Comparison of ENCODE assay signal across 9 cellular contexts in the genomic region with DNA sequence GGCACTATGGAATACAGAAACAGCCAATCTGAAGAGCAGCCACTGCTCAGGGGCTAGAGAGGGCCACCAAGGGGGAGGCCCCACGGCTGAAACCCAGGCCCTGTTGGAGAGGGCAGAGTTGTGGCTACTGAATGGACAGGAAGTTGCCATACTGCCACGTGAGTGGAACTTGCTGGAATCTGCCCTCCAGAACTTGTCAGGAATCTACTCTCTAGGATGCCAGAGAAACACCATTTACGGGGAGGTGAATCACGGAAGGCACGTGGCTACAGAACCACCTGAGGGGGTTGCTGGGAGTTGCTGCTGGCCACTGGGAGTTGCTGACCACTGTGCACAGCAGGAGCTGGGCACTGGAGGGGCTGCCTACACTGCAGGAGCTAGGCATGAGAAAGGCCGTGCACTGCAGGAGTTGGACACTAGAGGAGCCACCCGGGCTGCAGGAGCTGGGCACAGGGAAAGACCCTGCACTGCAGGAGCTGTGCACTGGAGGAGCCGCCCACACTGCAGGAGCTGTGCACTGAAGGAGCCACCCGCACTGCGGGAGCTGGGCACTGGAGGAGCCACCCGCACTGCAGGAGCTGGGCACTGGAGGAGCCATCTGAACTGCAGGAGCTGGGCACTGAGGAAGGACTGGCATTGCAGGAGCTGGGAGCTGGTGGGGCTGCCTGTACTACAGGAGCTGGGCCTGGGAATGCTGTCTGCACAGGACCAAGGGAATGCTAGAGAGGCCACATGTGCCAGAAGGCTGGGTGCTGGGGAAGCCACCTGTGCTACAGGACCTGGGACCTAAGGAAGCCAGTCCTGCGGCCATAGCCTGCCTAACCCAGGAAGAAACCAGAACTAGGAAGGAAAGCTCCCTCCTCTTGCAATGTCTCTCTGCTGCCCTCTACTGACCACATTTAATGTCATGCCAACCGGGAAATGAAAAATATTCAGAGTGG.
DNase-seq lines count a peak whose midpoint lies in the region; ATAC-seq and FAIRE-seq lines count a peak whose summit lies in the region.
"Had no signal": no experiment of that assay in that cellular context is flagged by ENCODE, and none has a peak within 500 bp of the region (broad histone marks: within the 10 kb centered on the region; RNA-seq: fewer than 3 reads in every experiment).

No MANE protein-coding gene starts in this region.

- H3K9me3 Mint-ChIP-seq in CD4-positive, CD25-positive, alpha-beta regulatory T cell, result peaks cover 0 to 1% (median 0%) of the 10 kb centered on the region in 7 donors
- no peaks in the 10 kb centered on the region for H3K9me3 Mint-ChIP-seq in stimulated activated memory B cell treated with anti-CD40 and anti-IgM and Interleukin-4, amounts not matched to agents 10 μg/mL and 1 μg/mL and 100 μg/mL, for 72 hours
- H3K9me3 Mint-ChIP-seq: stimulated activated naive CD8-positive, alpha-beta T cell treated with anti-CD3 and anti-CD28 coated beads, Interleukin-15, Interleukin-2, amounts not matched to agents 100 ng/mL and 50 ng/mL, for 24 hours had no signal

- no peaks in the 10 kb centered on the region for H3K9me3 ChIP-seq in CD4-positive, CD25-positive, alpha-beta regulatory T cell (ENCODE audit: control insufficient read depth in 2 of 2, low read length in 2 of 2)

- H3K4me1 Mint-ChIP-seq in CD4-positive, CD25-positive, alpha-beta regulatory T cell, result peaks cover 0 to 5% (median 0%) of the 10 kb centered on the region in 4 donors
- H3K4me1 Mint-ChIP-seq in stimulated activated memory B cell treated with anti-CD40 and anti-IgM and Interleukin-4, amounts not matched to agents 10 μg/mL and 1 μg/mL and 100 μg/mL, for 72 hours, result peaks cover 18% of the 10 kb centered on the region

- H3K27ac ChIP-seq in CD4-positive, CD25-positive, alpha-beta regulatory T cell (ENCODE audit: insufficient read depth, low read length, poor library complexity, severe bottlenecking), result no peak overlapping the region

- no peak overlapping the region for H3K4me3 ChIP-seq in CD4-positive, CD25-positive, alpha-beta regulatory T cell (ENCODE audit: low read depth, low read length)

- no peaks in the 10 kb centered on the region for H3K27me3 ChIP-seq in CD4-positive, CD25-positive, alpha-beta regulatory T cell (ENCODE audit: control insufficient read depth, insufficient read depth, low read length)

- ATAC-seq in CD4-positive, CD25-positive, alpha-beta regulatory T cell (ENCODE audit: low read depth in 2 of 2), result peak in 1 of 2 donors; percentile 25
- ATAC-seq in stimulated activated memory B cell treated with anti-CD40 and anti-IgM and Interleukin-4, amounts not matched to agents 10 μg/mL and 1 μg/mL and 100 μg/mL, for 72 hours, result peak; percentile 53
- no peak for ATAC-seq in HG03175 (IDR thresholded peaks at IDR 0.05; ENCODE audit: unreplicated experiment)

- no peak overlapping the region for H3K27ac Mint-ChIP-seq in CD4-positive, CD25-positive, alpha-beta regulatory T cell
- no peak overlapping the region for H3K27ac Mint-ChIP-seq in stimulated activated memory B cell treated with anti-CD40 and anti-IgM and Interleukin-4, amounts not matched to agents 10 μg/mL and 1 μg/mL and 100 μg/mL, for 72 hours
- H3K27ac Mint-ChIP-seq: stimulated activated naive CD8-positive, alpha-beta T cell treated with anti-CD3 and anti-CD28 coated beads, Interleukin-15, Interleukin-2, amounts not matched to agents 100 ng/mL and 50 ng/mL, for 24 hours had no signal

- H3K4me1 ChIP-seq in CD4-positive, CD25-positive, alpha-beta regulatory T cell (ENCODE audit: control insufficient read depth, insufficient read depth, low read length, poor library complexity, severe bottlenecking), result peaks cover 5% of the 10 kb centered on the region

- H3K4me3 Mint-ChIP-seq in CD4-positive, CD25-positive, alpha-beta regulatory T cell, result no peak overlapping the region
- H3K4me3 Mint-ChIP-seq in stimulated activated memory B cell treated with anti-CD40 and anti-IgM and Interleukin-4, amounts not matched to agents 10 μg/mL and 1 μg/mL and 100 μg/mL, for 72 hours, result no peak overlapping the region
- H3K4me3 Mint-ChIP-seq: stimulated activated naive CD8-positive, alpha-beta T cell treated with anti-CD3 and anti-CD28 coated beads, Interleukin-15, Interleukin-2, amounts not matched to agents 100 ng/mL and 50 ng/mL, for 24 hours had no signal

- peak; percentile 22 to 62 (median 55) for DNase-seq in CD4-positive, CD25-positive, alpha-beta regulatory T cell
- DNase-seq in HCEC 1CT (peak; percentile 32), NCI-H460 (ENCODE audit: extremely low read depth, low read depth) (peak; percentile 54), lung microvascular endothelial cell (ENCODE audit: low read depth in 2 of 2) (peak; percentile 72 to 78)
- DNase-seq in activated CD4-positive, alpha-beta T cell treated with anti-CD3 and anti-CD28 coated beads, Interleukin-2, amount 50 U/mL, for 4 hours, result peak; percentile 22 to 29

- no peaks in the 10 kb centered on the region for H3K36me3 ChIP-seq in CD4-positive, CD25-positive, alpha-beta regulatory T cell (ENCODE audit: control insufficient read depth, insufficient read depth, low read length)

- H3K27me3 Mint-ChIP-seq in CD4-positive, CD25-positive, alpha-beta regulatory T cell, result peaks cover 29% of the 10 kb centered on the region
- peaks cover 76% of the 10 kb centered on the region for H3K27me3 Mint-ChIP-seq in stimulated activated memory B cell treated with anti-CD40 and anti-IgM and Interleukin-4, amounts not matched to agents 10 μg/mL and 1 μg/mL and 100 μg/mL, for 72 hours

- FAIRE-seq in endometrium (lab: Jason Lieb, UNC), result peak; percentile 33

- no peaks in the 10 kb centered on the region for H3K36me3 Mint-ChIP-seq in CD4-positive, CD25-positive, alpha-beta regulatory T cell
- no peaks in the 10 kb centered on the region for H3K36me3 Mint-ChIP-seq in stimulated activated memory B cell treated with anti-CD40 and anti-IgM and Interleukin-4, amounts not matched to agents 10 μg/mL and 1 μg/mL and 100 μg/mL, for 72 hours
